In genomic region chr2:165889158-165889557, GRCh38 we compare ENCODE assay signal across 20 cellular contexts.
DNase-seq lines count a peak whose midpoint lies in the region; ATAC-seq and TF ChIP-seq lines count a peak whose summit lies in the region.
"Had no signal": no experiment of that assay in that cellular context is flagged by ENCODE, and none has a peak within 500 bp of the region (broad histone marks: within the 10 kb centered on the region; RNA-seq: fewer than 3 reads in every experiment).

No MANE protein-coding gene starts in this region.

- ATAC-seq in HG02840 (IDR thresholded peaks at IDR 0.05; ENCODE audit: low FRiP score, unreplicated experiment) = no peak
- ATAC-seq in GM18909 (IDR thresholded peaks at IDR 0.05; ENCODE audit: poor library complexity, unreplicated experiment) = no peak
- ATAC-seq: esophagus mucosa, gastroesophageal sphincter had no signal

- H3K4me3 Mint-ChIP-seq in brain = no peak overlapping the region
- H3K4me3 Mint-ChIP-seq in T-helper 2 cell treated with Interferon-gamma antibody and Interleukin-4, amounts not matched to agents 5 μg/mL and 100 μg/mL, for 36 hours = no peak overlapping the region
- H3K4me3 Mint-ChIP-seq: activated B cell treated with CpG ODN at 0.5 μM for 24 hours; activated naive CD8-positive, alpha-beta T cell treated with anti-CD3 and anti-CD28 coated beads, Interleukin-2, amount 10 ng/mL, durations not matched to agents 7 days and 5 days; B cell; stimulated activated naive CD8-positive, alpha-beta T cell treated with anti-CD3 and anti-CD28 coated beads, Interleukin-15, Interleukin-2, amounts not matched to agents 100 ng/mL and 50 ng/mL, for 24 hours; T-helper 1 cell treated with Interleukin-12 subunit alpha and Interleukin-12 subunit beta and Interleukin-4 antibody, amounts not matched to agents 30 μg/mL and 1 μg/mL, for 36 hours had no signal

- TF ChIP-seq CTCF in brain (conservative IDR thresholded peaks at IDR 0.05) = no peak

- peak overlapping the region; percentile 3 to 90 (median 71) for H3K27ac Mint-ChIP-seq in brain
- H3K27ac Mint-ChIP-seq in T-helper 2 cell treated with Interferon-gamma antibody and Interleukin-4, amounts not matched to agents 5 μg/mL and 100 μg/mL, for 36 hours = no peak overlapping the region
- H3K27ac Mint-ChIP-seq: activated B cell treated with CpG ODN at 0.5 μM for 24 hours; activated naive CD8-positive, alpha-beta T cell treated with anti-CD3 and anti-CD28 coated beads, Interleukin-2, amount 10 ng/mL, durations not matched to agents 7 days and 5 days; B cell; stimulated activated naive CD8-positive, alpha-beta T cell treated with anti-CD3 and anti-CD28 coated beads, Interleukin-15, Interleukin-2, amounts not matched to agents 100 ng/mL and 50 ng/mL, for 24 hours; T-helper 1 cell treated with Interleukin-12 subunit alpha and Interleukin-12 subunit beta and Interleukin-4 antibody, amounts not matched to agents 30 μg/mL and 1 μg/mL, for 36 hours had no signal

- H3K36me3 Mint-ChIP-seq in brain = peaks cover 70% of the 10 kb centered on the region
- H3K36me3 Mint-ChIP-seq in T-helper 2 cell treated with Interferon-gamma antibody and Interleukin-4, amounts not matched to agents 5 μg/mL and 100 μg/mL, for 36 hours (ENCODE audit: low read depth) = peaks cover 27% of the 10 kb centered on the region

- H3K27me3 Mint-ChIP-seq in brain = no peaks in the 10 kb centered on the region
- no peaks in the 10 kb centered on the region for H3K27me3 Mint-ChIP-seq in T-helper 2 cell treated with Interferon-gamma antibody and Interleukin-4, amounts not matched to agents 5 μg/mL and 100 μg/mL, for 36 hours (ENCODE audit: low read depth)
- H3K27me3 Mint-ChIP-seq: activated B cell treated with CpG ODN at 0.5 μM for 24 hours; activated naive CD8-positive, alpha-beta T cell treated with anti-CD3 and anti-CD28 coated beads, Interleukin-2, amount 10 ng/mL, durations not matched to agents 7 days and 5 days; B cell; stimulated activated naive CD8-positive, alpha-beta T cell treated with anti-CD3 and anti-CD28 coated beads, Interleukin-15, Interleukin-2, amounts not matched to agents 100 ng/mL and 50 ng/mL, for 24 hours had no signal

- peak overlapping the region; percentile 63 for H3K27ac ChIP-seq in substantia nigra (ENCODE audit: low read depth, low read length, poor library complexity, severe bottlenecking)
- H3K27ac ChIP-seq: 22Rv1, brain microvascular endothelial cell, gastroesophageal sphincter had no signal

- DNase-seq in NOMO-1 treated with DMSO at 0.1 percent for 48 hours (lab: John Stamatoyannopoulos, UW; ENCODE audit: unreplicated experiment) = peak; percentile 9
- no peak for DNase-seq in NOMO-1 treated with dmso at 0.1 percent for 144 hours (lab: John Stamatoyannopoulos, UW; ENCODE audit: unreplicated experiment)
- peak; percentile 39 for DNase-seq in inferior parietal cortex (ENCODE audit: extremely low spot score)
- DNase-seq in substantia nigra (lab: John Stamatoyannopoulos, UW) = peak in 1 of 49 donors; percentile 6
- DNase-seq in T-helper 2 cell treated with Interferon-gamma antibody and Interleukin-4, amounts not matched to agents 5 μg/mL and 100 μg/mL, for 36 hours (ENCODE audit: low spot score) = no peak
- DNase-seq: activated B cell treated with CpG ODN at 0.5 μM for 24 hours; activated CD8-positive, alpha-beta memory T cell treated with anti-CD3 and anti-CD28 coated beads for 24 hours; activated naive CD8-positive, alpha-beta T cell treated with anti-CD3 and anti-CD28 coated beads, Interleukin-2, amount 10 ng/mL, durations not matched to agents 7 days and 5 days; brain microvascular endothelial cell; dermis blood vessel endothelial cell; NCI-H1417 treated with DMSO at 0.1 percent for 48 hours had no signal

- H3K9me3 Mint-ChIP-seq in brain = no peaks in the 10 kb centered on the region
- H3K9me3 Mint-ChIP-seq in T-helper 2 cell treated with Interferon-gamma antibody and Interleukin-4, amounts not matched to agents 5 μg/mL and 100 μg/mL, for 36 hours = no peaks in the 10 kb centered on the region
- H3K9me3 Mint-ChIP-seq: activated B cell treated with CpG ODN at 0.5 μM for 24 hours; activated naive CD8-positive, alpha-beta T cell treated with anti-CD3 and anti-CD28 coated beads, Interleukin-2, amount 10 ng/mL, durations not matched to agents 7 days and 5 days; stimulated activated naive CD8-positive, alpha-beta T cell treated with anti-CD3 and anti-CD28 coated beads, Interleukin-15, Interleukin-2, amounts not matched to agents 100 ng/mL and 50 ng/mL, for 24 hours; T-helper 1 cell treated with Interleukin-12 subunit alpha and Interleukin-12 subunit beta and Interleukin-4 antibody, amounts not matched to agents 30 μg/mL and 1 μg/mL, for 36 hours had no signal

- H3K4me1 Mint-ChIP-seq in brain = peaks cover 55% of the 10 kb centered on the region
- H3K4me1 Mint-ChIP-seq in T-helper 2 cell treated with Interferon-gamma antibody and Interleukin-4, amounts not matched to agents 5 μg/mL and 100 μg/mL, for 36 hours (ENCODE audit: low read depth) = peaks cover 6% of the 10 kb centered on the region

Comparison
In these comparisons a context has a peak if more than half of its experiments do, and no peak if none do; other contexts are left out.
1. DNase-seq: peak in NOMO-1 treated with DMSO at 0.1 percent for 48 hours (single experiment) and inferior parietal cortex (single experiment); none in NOMO-1 treated with dmso at 0.1 percent for 144 hours (single experiment) and T-helper 2 cell treated with Interferon-gamma antibody and Interleukin-4, amounts not matched to agents 5 μg/mL and 100 μg/mL, for 36 hours (single experiment).